ENCODE assay signal across 1 cellular context in genomic region chr5:176908677-176909358, GRCh38.
TF ChIP-seq lines count a peak whose summit lies in the region.

No MANE protein-coding gene starts in this region.

TF ChIP-seq in HepG2, 621 proteins besides CTCF, POLR2A, EP300 and RAD21:
- no peak for TF ChIP-seq PBX2 (CRISPR knock-in tag; IDR thresholded peaks at IDR 0.05)
- peak; percentile 17 for TF ChIP-seq RBM22 (optimal IDR thresholded peaks at IDR 0.05; ENCODE audit: low read length)
